15 cellular contexts compared by ENCODE assay signal in the genomic region with DNA sequence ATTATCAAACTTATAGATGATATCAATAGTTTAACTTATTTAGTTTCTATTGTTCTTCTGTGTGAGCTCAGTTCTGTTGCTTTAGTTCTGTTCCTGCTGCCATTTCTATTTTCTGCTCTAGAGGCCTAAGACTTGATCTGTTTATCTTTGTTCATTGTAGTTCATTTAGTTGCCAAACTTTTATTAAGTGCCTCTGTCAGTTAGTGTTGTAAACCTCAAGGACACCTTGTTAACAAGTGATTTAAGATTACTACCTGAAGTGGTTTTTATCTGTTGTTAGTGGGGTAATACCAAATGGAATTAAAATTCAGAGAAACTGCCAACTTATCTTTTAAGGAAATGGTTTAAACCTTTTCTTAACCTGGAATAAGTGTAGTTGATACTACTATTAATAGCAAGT.
DNase-seq lines count a peak whose midpoint lies in the region; ATAC-seq and TF ChIP-seq lines count a peak whose summit lies in the region.
"Had no signal": no experiment of that assay in that cellular context is flagged by ENCODE, and none has a peak within 500 bp of the region (broad histone marks: within the 10 kb centered on the region; RNA-seq: fewer than 3 reads in every experiment).

No MANE protein-coding gene starts in this region.

- peaks cover 48% of the 10 kb centered on the region for H3K4me1 Mint-ChIP-seq in mesothelial cell of epicardium
- H3K4me1 Mint-ChIP-seq: CD4-positive, alpha-beta memory T cell had no signal

- H3K36me3 Mint-ChIP-seq in mesothelial cell of epicardium = peaks cover 8% of the 10 kb centered on the region
- H3K36me3 Mint-ChIP-seq: CD4-positive, alpha-beta memory T cell had no signal

- H3K9me3 ChIP-seq in left ventricle myocardium inferior (replicated peaks) (no peaks in the 10 kb centered on the region), right atrium auricular region (no peaks in the 10 kb centered on the region)

- no peak overlapping the region for H3K27ac ChIP-seq in left ventricle myocardium inferior (replicated peaks)
- peak overlapping the region in 1 of 2 donors; percentile 46 for H3K27ac ChIP-seq in right atrium auricular region

- no peak overlapping the region for H3K4me3 ChIP-seq in left ventricle myocardium inferior
- no peak overlapping the region for H3K4me3 ChIP-seq in right atrium auricular region
- H3K4me3 ChIP-seq: GM23338 had no signal

- intact Hi-C loops in Right ventricle myocardium inferior (cut with DNase I) = no loop called here
- intact Hi-C loops in left ventricle myocardium inferior (cut with micrococcal nuclease) = no loop called here
- intact Hi-C loops in left ventricle myocardium superior (cut with micrococcal nuclease) = no loop called here

- no peaks in the 10 kb centered on the region for H3K9me3 Mint-ChIP-seq in mesothelial cell of epicardium
- H3K9me3 Mint-ChIP-seq: GM23338, H9 had no signal

- H3K27me3 ChIP-seq in left ventricle myocardium inferior (ENCODE audit: low read depth) (peaks cover 22% of the 10 kb centered on the region), right atrium auricular region (no peaks in the 10 kb centered on the region)

- TF ChIP-seq CTCF in left ventricle myocardium inferior (IDR thresholded peaks at IDR 0.05; ENCODE audit: borderline replicate concordance) = no peak
- TF ChIP-seq CTCF in right atrium auricular region (IDR thresholded peaks at IDR 0.05) = no peak
- TF ChIP-seq CTCF in mesothelial cell of epicardium (IDR thresholded peaks at IDR 0.05; ENCODE audit: unreplicated experiment) = no peak

- H3K4me3 Mint-ChIP-seq in mesothelial cell of epicardium = no peak overlapping the region
- H3K4me3 Mint-ChIP-seq: CD4-positive, alpha-beta memory T cell; GM23338; H9 had no signal

- H3K27ac Mint-ChIP-seq in mesothelial cell of epicardium = peak overlapping the region; percentile 78
- H3K27ac Mint-ChIP-seq: CD4-positive, alpha-beta memory T cell; GM23338; H9 had no signal

- H3K36me3 ChIP-seq in left ventricle myocardium inferior = no peaks in the 10 kb centered on the region
- no peaks in the 10 kb centered on the region for H3K36me3 ChIP-seq in right atrium auricular region

- peak; percentile 71 for ATAC-seq in Right ventricle myocardium inferior
- ATAC-seq in left ventricle myocardium superior = peak; percentile 36
- ATAC-seq: GM23338, HCT116 had no signal

- H3K4me1 ChIP-seq in left ventricle myocardium inferior (no peaks in the 10 kb centered on the region), right atrium auricular region (no peaks in the 10 kb centered on the region)

- no peak for DNase-seq in Right ventricle myocardium inferior (ENCODE audit: missing footprints)
- no peak for DNase-seq in left ventricle myocardium inferior
- DNase-seq in left ventricle myocardium superior = no peak
- DNase-seq in right atrium auricular region (ENCODE audit: low spot score) = no peak
- DNase-seq in mesothelial cell of epicardium (ENCODE audit: low spot score in 2 of 2, unreplicated experiment in 2 of 2) = no peak
- no peak for DNase-seq in amygdala (lab: John Stamatoyannopoulos, UW)
- DNase-seq: C1 segment of cervical spinal cord; Calu3; CD4-positive, alpha-beta memory T cell; DMS53; DMS79 treated with DMSO at 0.1 percent for 48 hours; GF-D8; H9 had no signal

- H3K27me3 Mint-ChIP-seq in mesothelial cell of epicardium (ENCODE audit: low read depth) = no peaks in the 10 kb centered on the region
- H3K27me3 Mint-ChIP-seq: CD4-positive, alpha-beta memory T cell had no signal
